Comparison of ENCODE assay signal across 13 cellular contexts in genomic region chr20:51121901-51122412, GRCh38.
A peak's percentile ranks its signal among the peaks of the same experiment; 100 is the strongest.
DNase-seq lines count a peak whose midpoint lies in the region; ATAC-seq lines count a peak whose summit lies in the region.
"Had no signal": no experiment of that assay in that cellular context is flagged by ENCODE, and none has a peak within 500 bp of the region (broad histone marks: within the 10 kb centered on the region; RNA-seq: fewer than 3 reads in every experiment).

No MANE protein-coding gene starts in this region.

- CTCF ChIA-PET in activated CD4-positive, alpha-beta memory T cell treated with anti-CD3 and anti-CD28 coated beads for 36 hours (lab: Charles Lee): no interaction called here

- ATAC-seq in activated T-helper 17 cell treated with anti-CD3 and anti-CD28 coated beads, Interleukin-2, amount 50 U/mL, for 72 hours (replicated peaks): no peak

- peak overlapping the region; percentile 1 for H3K4me3 Mint-ChIP-seq in activated T-helper 17 cell treated with anti-CD3 and anti-CD28 coated beads, Interleukin-2, amount 50 U/mL, for 72 hours
- no peak overlapping the region for H3K4me3 Mint-ChIP-seq in activated CD4-positive, alpha-beta memory T cell treated with anti-CD3 and anti-CD28 coated beads for 36 hours
- H3K4me3 Mint-ChIP-seq: activated T-helper 1 cell treated with anti-CD3 and anti-CD28 coated beads, Interleukin-12 subunit alpha, Interleukin-12 subunit beta, Interleukin-2, Interleukin-4 antibody, amounts not matched to agents 30 ng/mL and 10 ng/mL and 1 ng/mL, durations not matched to agents 14 hours and 24 hours and 36 hours had no signal

- peaks cover 10% of the 10 kb centered on the region for H3K4me1 ChIP-seq in iPS DF 6.9 (ENCODE audit: control insufficient read depth, insufficient read depth, low read length)
- peaks cover 60% of the 10 kb centered on the region for H3K4me1 ChIP-seq in stomach smooth muscle (ENCODE audit: control insufficient read depth, insufficient read depth, low read length)
- H3K4me1 ChIP-seq: HAP-1 had no signal

- POLR2A ChIA-PET in activated CD4-positive, alpha-beta memory T cell treated with anti-CD3 and anti-CD28 coated beads for 36 hours (lab: Charles Lee): no interaction called here

- H3K4me1 Mint-ChIP-seq in activated T-helper 17 cell treated with anti-CD3 and anti-CD28 coated beads, Interleukin-2, amount 50 U/mL, for 72 hours: peaks cover 9% of the 10 kb centered on the region
- peaks cover 19% of the 10 kb centered on the region for H3K4me1 Mint-ChIP-seq in activated CD4-positive, alpha-beta memory T cell treated with anti-CD3 and anti-CD28 coated beads for 36 hours (ENCODE audit: low read depth)

- H3K27ac Mint-ChIP-seq in activated T-helper 17 cell treated with anti-CD3 and anti-CD28 coated beads, Interleukin-2, amount 50 U/mL, for 72 hours: peak overlapping the region; percentile 1
- H3K27ac Mint-ChIP-seq in activated CD4-positive, alpha-beta memory T cell treated with anti-CD3 and anti-CD28 coated beads for 36 hours: no peak overlapping the region
- H3K27ac Mint-ChIP-seq: activated T-helper 1 cell treated with anti-CD3 and anti-CD28 coated beads, Interleukin-12 subunit alpha, Interleukin-12 subunit beta, Interleukin-2, Interleukin-4 antibody, amounts not matched to agents 30 ng/mL and 10 ng/mL and 1 ng/mL, durations not matched to agents 14 hours and 24 hours and 36 hours had no signal

- DNase-seq in HCEC 1CT (peak; percentile 70), iPS DF 6.9 (ENCODE audit: low read depth, low spot score) (peak; percentile 5), NCI-H526 (lab: John Stamatoyannopoulos, UW) (no peak)
- DNase-seq in activated CD4-positive, alpha-beta memory T cell treated with anti-CD3 and anti-CD28 coated beads for 36 hours: no peak
- no peak for DNase-seq in stimulated activated CD4-positive, alpha-beta T cell treated with anti-CD3 and anti-CD28 coated beads, Interleukin-15, amount 100 ng/mL, for 24 hours
- DNase-seq: DMS153, NCI-H1436, retina had no signal

- H3K9me3 ChIP-seq in iPS DF 6.9 (ENCODE audit: control insufficient read depth, insufficient read depth, low read length): no peaks in the 10 kb centered on the region
- no peaks in the 10 kb centered on the region for H3K9me3 ChIP-seq in stomach smooth muscle (ENCODE audit: control insufficient read depth in 2 of 2, low read length in 2 of 2)
- H3K9me3 ChIP-seq: HAP-1, thoracic aorta had no signal

- no CpG with 5 or more reads among the region's 3 CpGs for WGBS in iPS DF 6.9 (ENCODE audit: insufficient coverage, insufficient read length)

- H3K4me3 ChIP-seq in iPS DF 6.9 (ENCODE audit: low read length) (no peak overlapping the region), stomach smooth muscle (ENCODE audit: low read length in 2 of 2) (peak overlapping the region in 1 of 2 donors; percentile 15)
- H3K4me3 ChIP-seq: HAP-1, thoracic aorta had no signal

- H3K27me3 Mint-ChIP-seq in activated T-helper 17 cell treated with anti-CD3 and anti-CD28 coated beads, Interleukin-2, amount 50 U/mL, for 72 hours: peaks cover 29% of the 10 kb centered on the region
- H3K27me3 Mint-ChIP-seq in activated CD4-positive, alpha-beta memory T cell treated with anti-CD3 and anti-CD28 coated beads for 36 hours: peaks cover 23% of the 10 kb centered on the region

- H3K36me3 Mint-ChIP-seq in activated T-helper 17 cell treated with anti-CD3 and anti-CD28 coated beads, Interleukin-2, amount 50 U/mL, for 72 hours (ENCODE audit: low read depth): no peaks in the 10 kb centered on the region
- no peaks in the 10 kb centered on the region for H3K36me3 Mint-ChIP-seq in activated CD4-positive, alpha-beta memory T cell treated with anti-CD3 and anti-CD28 coated beads for 36 hours

- no peak overlapping the region for H3K9ac ChIP-seq in stomach smooth muscle (ENCODE audit: low read length in 2 of 2)

- intact Hi-C loops in activated CD4-positive, alpha-beta memory T cell treated with anti-CD3 and anti-CD28 coated beads for 36 hours (cut with micrococcal nuclease): loop anchor here (2.0 to 10.0 kb wide), 2 partner anchors 137 to 539 kb away; no protein-coding TSS in a partner anchor

- H3K27me3 ChIP-seq in iPS DF 6.9 (ENCODE audit: control insufficient read depth, insufficient read depth, low read length): no peaks in the 10 kb centered on the region
- peaks cover 0 to 3% of the 10 kb centered on the region in 2 donors for H3K27me3 ChIP-seq in stomach smooth muscle (ENCODE audit: control insufficient read depth in 1 of 2, insufficient read depth in 2 of 2, low read length in 2 of 2)

- H3K36me3 ChIP-seq in iPS DF 6.9 (ENCODE audit: control insufficient read depth, insufficient read depth, low read length): no peaks in the 10 kb centered on the region
- H3K36me3 ChIP-seq in stomach smooth muscle (ENCODE audit: control insufficient read depth in 2 of 2, insufficient read depth in 2 of 2, low read length in 2 of 2): no peaks in the 10 kb centered on the region
- H3K36me3 ChIP-seq: HAP-1, thoracic aorta had no signal

- H3K9me3 Mint-ChIP-seq in activated T-helper 17 cell treated with anti-CD3 and anti-CD28 coated beads, Interleukin-2, amount 50 U/mL, for 72 hours: no peaks in the 10 kb centered on the region
- no peaks in the 10 kb centered on the region for H3K9me3 Mint-ChIP-seq in activated CD4-positive, alpha-beta memory T cell treated with anti-CD3 and anti-CD28 coated beads for 36 hours
- H3K9me3 Mint-ChIP-seq: activated T-helper 1 cell treated with anti-CD3 and anti-CD28 coated beads, Interleukin-12 subunit alpha, Interleukin-12 subunit beta, Interleukin-2, Interleukin-4 antibody, amounts not matched to agents 30 ng/mL and 10 ng/mL and 1 ng/mL, durations not matched to agents 14 hours and 24 hours and 36 hours had no signal

- H3K27ac ChIP-seq in iPS DF 6.9 (ENCODE audit: low read length) (no peak overlapping the region), stomach smooth muscle (ENCODE audit: low read length) (peak overlapping the region; percentile 64)
- H3K27ac ChIP-seq: thoracic aorta had no signal

Comparison
In these comparisons a context has a peak if more than half of its experiments do, and no peak if none do; other contexts are left out.
1. DNase-seq: peak in HCEC 1CT (single experiment) and iPS DF 6.9 (single experiment); none in activated CD4-positive, alpha-beta memory T cell treated with anti-CD3 and anti-CD28 coated beads for 36 hours (single experiment), NCI-H526 (0 of 2) and stimulated activated CD4-positive, alpha-beta T cell treated with anti-CD3 and anti-CD28 coated beads, Interleukin-15, amount 100 ng/mL, for 24 hours (single experiment).